ENCODE assay signal across 25 cellular contexts in genomic region chr1:238568707-238569106, GRCh38.
"Had no signal": no experiment of that assay in that cellular context is flagged by ENCODE, and none has a peak within 500 bp of the region (broad histone marks: within the 10 kb centered on the region; RNA-seq: fewer than 3 reads in every experiment).

No MANE protein-coding gene starts in this region.

- H3K4me3 Mint-ChIP-seq: activated B cell treated with CpG ODN at 0.5 μM for 24 hours; activated CD4-positive, alpha-beta memory T cell treated with anti-CD3 and anti-CD28 coated beads for 36 hours; activated naive CD8-positive, alpha-beta T cell; activated T-helper 1 cell treated with anti-CD3 and anti-CD28 coated beads, Interleukin-12 subunit alpha, Interleukin-12 subunit beta, Interleukin-2, Interleukin-4 antibody, amounts not matched to agents 30 ng/mL and 10 ng/mL and 1 ng/mL, durations not matched to agents 14 hours and 24 hours and 36 hours; immature natural killer cell; nephron progenitor cell; stimulated activated effector memory CD8-positive, alpha-beta T cell treated with anti-CD3 and anti-CD28 coated beads, Interleukin-12 subunit alpha, Interleukin-12 subunit beta, amount 100 ng/mL, for 72 hours had no signal

- H3K27me3 ChIP-seq: gastrocnemius medialis, heart right ventricle, sigmoid colon, upper lobe of right lung had no signal

- H3K9me3 Mint-ChIP-seq: nephron progenitor cell had no signal

- H3K27me3 Mint-ChIP-seq: activated B cell treated with CpG ODN at 0.5 μM for 24 hours; activated CD4-positive, alpha-beta memory T cell treated with anti-CD3 and anti-CD28 coated beads for 36 hours; activated naive CD8-positive, alpha-beta T cell had no signal

- H3K4me1 ChIP-seq: gastrocnemius medialis, heart right ventricle, left ventricle myocardium inferior, sigmoid colon, upper lobe of right lung had no signal

- H3K36me3 ChIP-seq: gastrocnemius medialis, heart right ventricle, left ventricle myocardium inferior, sigmoid colon, thoracic aorta, upper lobe of right lung had no signal

- H3K9me3 ChIP-seq: gastrocnemius medialis, left ventricle myocardium inferior, thoracic aorta, upper lobe of right lung had no signal

- FAIRE-seq: bronchial epithelial cell had no signal

- DNase-seq: activated B cell treated with CpG ODN at 0.5 μM for 24 hours; activated CD4-positive, alpha-beta memory T cell treated with anti-CD3 and anti-CD28 coated beads for 36 hours; activated CD4-positive, alpha-beta T cell treated with anti-CD3 and anti-CD28 coated beads for 4 hours; activated gamma-delta T cell treated with Interleukin-2 at 50 U/mL for 16 hours; activated T-cell treated with anti-CD3 and anti-CD28 coated beads for 4 hours; cerebellar nuclear complex; effector CD4-positive, alpha-beta T cell; gastrocnemius medialis; heart right ventricle; immature natural killer cell; kidney glomerular epithelial cell; left ventricle myocardium inferior; mammary epithelial cell; midbrain; nephron progenitor cell; nucleus accumbens; posterior cingulate gyrus; sigmoid colon; stimulated activated CD4-positive, alpha-beta T cell treated with anti-CD3 and anti-CD28 coated beads, Interleukin-4, amount 100 ng/mL, for 24 hours; upper lobe of right lung had no signal

- ATAC-seq: gastrocnemius medialis; heart right ventricle; stimulated activated effector memory CD8-positive, alpha-beta T cell treated with anti-CD3 and anti-CD28 coated beads, Interleukin-12 subunit alpha, Interleukin-12 subunit beta, amount 100 ng/mL, for 72 hours; upper lobe of right lung had no signal

- H3K27ac ChIP-seq: gastrocnemius medialis, heart right ventricle, left ventricle myocardium inferior, sigmoid colon, thoracic aorta, upper lobe of right lung had no signal

- H3K4me3 ChIP-seq: gastrocnemius medialis, heart right ventricle, left ventricle myocardium inferior, sigmoid colon, thoracic aorta, upper lobe of right lung had no signal

- H3K27ac Mint-ChIP-seq: activated B cell treated with CpG ODN at 0.5 μM for 24 hours; activated CD4-positive, alpha-beta memory T cell treated with anti-CD3 and anti-CD28 coated beads for 36 hours; activated naive CD8-positive, alpha-beta T cell; activated T-helper 1 cell treated with anti-CD3 and anti-CD28 coated beads, Interleukin-12 subunit alpha, Interleukin-12 subunit beta, Interleukin-2, Interleukin-4 antibody, amounts not matched to agents 30 ng/mL and 10 ng/mL and 1 ng/mL, durations not matched to agents 14 hours and 24 hours and 36 hours; immature natural killer cell; nephron progenitor cell; stimulated activated effector memory CD8-positive, alpha-beta T cell treated with anti-CD3 and anti-CD28 coated beads, Interleukin-12 subunit alpha, Interleukin-12 subunit beta, amount 100 ng/mL, for 72 hours had no signal

- H3K4me1 Mint-ChIP-seq: immature natural killer cell; nephron progenitor cell; stimulated activated effector memory CD8-positive, alpha-beta T cell treated with anti-CD3 and anti-CD28 coated beads, Interleukin-12 subunit alpha, Interleukin-12 subunit beta, amount 100 ng/mL, for 72 hours had no signal
